Comparison of ENCODE assay signal across 4 cellular contexts in the genomic region with DNA sequence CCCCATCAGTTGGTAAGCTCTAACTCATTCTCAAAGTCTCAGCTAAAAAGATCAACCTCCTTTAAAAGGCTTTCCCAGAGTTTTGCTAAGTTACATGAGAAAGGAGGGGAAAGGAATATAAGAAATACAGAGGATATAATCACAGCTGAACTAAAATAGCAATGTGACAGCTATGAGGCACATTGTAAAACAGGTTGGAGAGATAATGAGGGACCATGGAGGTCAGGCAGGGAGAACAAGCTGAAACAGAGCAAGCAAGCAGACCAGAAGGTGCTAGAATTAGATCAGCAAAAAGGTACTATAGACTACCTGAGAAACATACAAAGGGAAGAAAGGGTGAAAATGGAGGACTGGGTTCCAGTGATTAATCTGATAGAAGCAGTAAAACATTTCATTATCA.
"Had no signal": no experiment of that assay in that cellular context is flagged by ENCODE, and none has a peak within 500 bp of the region (broad histone marks: within the 10 kb centered on the region; RNA-seq: fewer than 3 reads in every experiment).

No MANE protein-coding gene starts in this region.

- H3K4me3 ChIP-seq: GM23248 had no signal

- DNase-seq: GM23248, H9, HCEC 1CT, IMR-90 had no signal

- H3K27ac ChIP-seq: GM23248 had no signal

- H3K4me3 Mint-ChIP-seq: H9 had no signal

- H3K4me1 Mint-ChIP-seq: H9 had no signal

- H3K9me3 Mint-ChIP-seq: H9 had no signal
